Comparison of ENCODE assay signal across 15 cellular contexts in genomic region chr5:355379-355935, GRCh38.
"Had no signal": no experiment of that assay in that cellular context is flagged by ENCODE, and none has a peak within 500 bp of the region (broad histone marks: within the 10 kb centered on the region; RNA-seq: fewer than 3 reads in every experiment).

No MANE protein-coding gene starts in this region.

- H3K27ac ChIP-seq: brain microvascular endothelial cell, lower lobe of right lung, neutrophil, right lobe of liver, suprapubic skin had no signal

- H3K4me3 ChIP-seq: lower lobe of right lung, right lobe of liver, suprapubic skin had no signal

- H3K4me1 ChIP-seq: lower lobe of right lung, right lobe of liver, suprapubic skin had no signal

- ATAC-seq: activated naive CD4-positive, alpha-beta T cell treated with anti-CD3 and anti-CD28 coated beads, Interleukin-2, amount 50 U/mL, for 72 hours had no signal

- DNase-seq: activated CD4-positive, alpha-beta T cell treated with anti-CD3 and anti-CD28 coated beads for 1 hour; activated effector memory CD4-positive, alpha-beta T cell treated with Interleukin-2 at 50 U/mL for 16 hours; brain microvascular endothelial cell; dermis blood vessel endothelial cell; hypothalamus; lower lobe of right lung; midbrain; naive B cell; right lobe of liver; stimulated activated CD4-positive, alpha-beta T cell treated with anti-CD3 and anti-CD28 coated beads, Interleukin-1b, Interleukin-23, amount 100 ng/mL, for 48 hours; stimulated activated naive CD4-positive, alpha-beta T cell treated with Interleukin-2 at 50 U/mL for 16 hours; T-helper 9 cell had no signal

- H3K27me3 ChIP-seq: brain microvascular endothelial cell, right lobe of liver, suprapubic skin had no signal

- H3K9me3 ChIP-seq: lower lobe of right lung, neutrophil, right lobe of liver, suprapubic skin had no signal

- H3K36me3 ChIP-seq: brain microvascular endothelial cell, neutrophil, right lobe of liver, suprapubic skin had no signal
